Comparison of ENCODE assay signal across 19 cellular contexts in genomic region chr4:37095925-37096324, GRCh38.
"Had no signal": no experiment of that assay in that cellular context is flagged by ENCODE, and none has a peak within 500 bp of the region (broad histone marks: within the 10 kb centered on the region; RNA-seq: fewer than 3 reads in every experiment).

No MANE protein-coding gene starts in this region.

- ATAC-seq: K562, SK-N-SH treated with all-trans-retinoic acid at 6 μM for 48 hours had no signal

- DNase-seq: Kasumi-1, MM.1S, NCI-H1105, NCI-H1417, NCI-H1436 treated with DMSO at 0.1 percent for 48 hours, NCI-H1694, NCI-H187 treated with DMSO at 0.1 percent for 48 hours, NCI-H2029 treated with DMSO at 0.1 percent for 48 hours, NCI-H2171, NCI-H226, NCI-H446, NCI-H510A, NCI-H524 treated with DMSO at 0.1 percent for 48 hours, NCI-H69, NCI-H774, SHP77 treated with DMSO at 0.1 percent for 48 hours, SJCRH30 had no signal

- H3K9me3 ChIP-seq: SJCRH30 had no signal

- H3K4me3 ChIP-seq: K562, SJCRH30 had no signal

- H3K4me1 ChIP-seq: SJCRH30 had no signal

- H3K36me3 ChIP-seq: SJCRH30 had no signal
